ENCODE assay signal across 29 cellular contexts in the genomic region with DNA sequence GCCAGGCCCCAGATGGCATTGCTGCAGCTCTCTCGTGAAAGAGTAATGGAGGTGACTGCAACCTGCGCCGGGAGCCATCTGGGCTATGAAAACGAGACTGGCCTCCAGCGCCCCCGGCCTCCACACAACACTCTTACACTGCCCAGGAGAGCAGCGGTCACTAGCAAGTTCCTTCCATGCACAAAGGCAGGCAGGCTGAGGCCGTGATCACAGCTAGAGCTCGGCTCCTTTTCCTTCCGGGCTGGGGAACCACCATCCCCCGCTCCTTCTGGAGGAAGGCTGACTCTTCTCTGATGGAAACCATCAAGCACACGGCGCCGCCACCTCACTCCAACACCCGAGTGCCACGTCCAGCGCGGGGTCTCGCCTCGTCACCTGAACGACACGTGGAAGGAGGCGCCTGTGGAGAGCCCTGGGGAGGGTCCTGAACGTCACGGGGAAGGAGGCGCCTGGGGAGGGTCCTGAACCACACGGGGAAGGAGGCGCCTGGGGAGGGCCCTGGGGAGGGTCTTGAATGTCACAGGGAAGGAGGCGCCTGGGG.
DNase-seq lines count a peak whose midpoint lies in the region; ATAC-seq, FAIRE-seq and TF ChIP-seq lines count a peak whose summit lies in the region.
"Had no signal": no experiment of that assay in that cellular context is flagged by ENCODE, and none has a peak within 500 bp of the region (broad histone marks: within the 10 kb centered on the region; RNA-seq: fewer than 3 reads in every experiment).

No MANE protein-coding gene starts in this region.

- H3K27me3 Mint-ChIP-seq in activated CD8-positive, alpha-beta T cell treated with anti-CD3 and anti-CD28 coated beads for 36 hours = no peaks in the 10 kb centered on the region
- peaks cover 3% of the 10 kb centered on the region for H3K27me3 Mint-ChIP-seq in nephron progenitor cell (ENCODE audit: low read depth, poor library complexity)
- H3K27me3 Mint-ChIP-seq: stimulated activated naive CD8-positive, alpha-beta T cell treated with anti-CD3 and anti-CD28 coated beads, Interleukin-15, amount 100 ng/mL, for 72 hours had no signal

- no peaks in the 10 kb centered on the region for H3K27me3 ChIP-seq in BLaER1
- no peaks in the 10 kb centered on the region for H3K27me3 ChIP-seq in HAP-1 (ENCODE audit: low read depth)
- H3K27me3 ChIP-seq: BE2C, breast epithelium, right lobe of liver, spleen, uterus had no signal

- H3K9me3 ChIP-seq in BLaER1 = no peaks in the 10 kb centered on the region
- H3K9me3 ChIP-seq in HAP-1 = no peaks in the 10 kb centered on the region
- H3K9me3 ChIP-seq: BE2C, breast epithelium, left ventricle myocardium inferior, right lobe of liver, spleen, uterus had no signal

- peak; percentile 20 for FAIRE-seq in GM12891 (lab: Jason Lieb, UNC)
- FAIRE-seq: GM12892, islet of Langerhans, RCC 7860 had no signal

- H3K9ac ChIP-seq in BLaER1 = peak overlapping the region; percentile 87

- H3K4me1 Mint-ChIP-seq in activated CD8-positive, alpha-beta T cell treated with anti-CD3 and anti-CD28 coated beads for 36 hours (ENCODE audit: low read depth) = peaks cover 39% of the 10 kb centered on the region
- H3K4me1 Mint-ChIP-seq in nephron progenitor cell = peaks cover 48% of the 10 kb centered on the region

- H3K4me1 ChIP-seq in BLaER1 = peaks cover 94% of the 10 kb centered on the region
- H3K4me1 ChIP-seq in HAP-1 = no peaks in the 10 kb centered on the region
- H3K4me1 ChIP-seq: BE2C, breast epithelium, right lobe of liver, uterus had no signal

- no peaks in the 10 kb centered on the region for H4K20me1 ChIP-seq in BLaER1

- no peaks in the 10 kb centered on the region for H3K9me3 Mint-ChIP-seq in activated CD8-positive, alpha-beta T cell treated with anti-CD3 and anti-CD28 coated beads for 36 hours
- H3K9me3 Mint-ChIP-seq in nephron progenitor cell = no peaks in the 10 kb centered on the region
- H3K9me3 Mint-ChIP-seq: activated naive CD4-positive, alpha-beta T cell treated with anti-CD3 and anti-CD28 coated beads for 36 hours; stimulated activated naive CD8-positive, alpha-beta T cell treated with anti-CD3 and anti-CD28 coated beads, Interleukin-15, amount 100 ng/mL, for 72 hours had no signal

- intact Hi-C loops in activated CD8-positive, alpha-beta T cell treated with anti-CD3 and anti-CD28 coated beads for 36 hours (cut with micrococcal nuclease) = no loop called here

- CTCF ChIA-PET in activated CD8-positive, alpha-beta T cell treated with anti-CD3 and anti-CD28 coated beads for 36 hours (lab: Charles Lee) = no interaction called here

- H3K4me3 ChIP-seq in BLaER1 = peak overlapping the region; percentile 62
- H3K4me3 ChIP-seq in HAP-1 = no peak overlapping the region
- H3K4me3 ChIP-seq: breast epithelium, left ventricle myocardium inferior, right lobe of liver, spleen, uterus had no signal

- peaks cover 26% of the 10 kb centered on the region for H3K36me3 Mint-ChIP-seq in activated CD8-positive, alpha-beta T cell treated with anti-CD3 and anti-CD28 coated beads for 36 hours (ENCODE audit: low read depth)
- peaks cover 20% of the 10 kb centered on the region for H3K36me3 Mint-ChIP-seq in nephron progenitor cell (ENCODE audit: low read depth)

- H3K36me3 ChIP-seq in BLaER1 (peaks cover 31% of the 10 kb centered on the region), HAP-1 (replicated peaks) (peaks cover 32% of the 10 kb centered on the region)
- H3K36me3 ChIP-seq: breast epithelium, uterus had no signal

- H3K27ac Mint-ChIP-seq in activated CD8-positive, alpha-beta T cell treated with anti-CD3 and anti-CD28 coated beads for 36 hours = peak overlapping the region; percentile 57
- H3K27ac Mint-ChIP-seq in nephron progenitor cell = peak overlapping the region; percentile 64

- ATAC-seq in activated CD8-positive, alpha-beta T cell treated with anti-CD3 and anti-CD28 coated beads for 36 hours = no peak
- ATAC-seq in GM21786 (IDR thresholded peaks at IDR 0.05; ENCODE audit: unreplicated experiment) (no peak), GM21576 (IDR thresholded peaks at IDR 0.05; ENCODE audit: unreplicated experiment) (no peak)
- ATAC-seq: HCT116; stimulated activated naive CD8-positive, alpha-beta T cell treated with anti-CD3 and anti-CD28 coated beads, Interleukin-15, amount 100 ng/mL, for 72 hours had no signal

- POLR2A ChIA-PET in activated CD8-positive, alpha-beta T cell treated with anti-CD3 and anti-CD28 coated beads for 36 hours (lab: Charles Lee) = interaction anchor here (1.1 to 1.4 kb wide), 2 partner anchors 11 to 40 kb away, joined by 4 read pairs; no protein-coding TSS in a partner anchor

- H3K27ac ChIP-seq in BLaER1 = peak overlapping the region; percentile 99
- H3K27ac ChIP-seq: breast epithelium, left ventricle myocardium inferior, right lobe of liver, uterus had no signal

- H3K4me2 ChIP-seq in BLaER1 = peak overlapping the region; percentile 95

- H3K4me3 Mint-ChIP-seq in activated CD8-positive, alpha-beta T cell treated with anti-CD3 and anti-CD28 coated beads for 36 hours = no peak overlapping the region
- no peak overlapping the region for H3K4me3 Mint-ChIP-seq in nephron progenitor cell
- H3K4me3 Mint-ChIP-seq: activated naive CD4-positive, alpha-beta T cell treated with anti-CD3 and anti-CD28 coated beads for 36 hours had no signal

- no peak for DNase-seq in GM12891 (ENCODE audit: insufficient read length, low spot score)
- no peak for DNase-seq in activated CD8-positive, alpha-beta T cell treated with anti-CD3 and anti-CD28 coated beads for 36 hours
- no peak for DNase-seq in nephron progenitor cell
- DNase-seq in HAP-1 (ENCODE audit: low spot score in 2 of 2) = no peak
- DNase-seq: ACHN; activated CD4-positive, alpha-beta T cell treated with anti-CD3 and anti-CD28 coated beads, Interleukin-2, amount 50 U/mL, for 1 hour; activated CD8-positive, alpha-beta memory T cell treated with anti-CD3 and anti-CD28 coated beads, Interleukin-2, amount 50 U/mL, for 4 hours; activated naive CD4-positive, alpha-beta T cell treated with anti-CD3 and anti-CD28 coated beads for 36 hours; BE2C; left ventricle myocardium inferior; mesenchymal stem cell; NCI-H146; NCI-H2107; right lobe of liver; SHP77 treated with DMSO at 0.1 percent for 48 hours; spleen; stimulated activated CD4-positive, alpha-beta T cell treated with anti-CD3 and anti-CD28 coated beads, Interleukin-2, amount 100 ng/mL, for 24 hours; stimulated activated naive CD8-positive, alpha-beta T cell treated with anti-CD3 and anti-CD28 coated beads, Interleukin-15, amount 100 ng/mL, for 72 hours; SW 1271; T1000; uterus had no signal

- no peak for TF ChIP-seq POLR2A in GM12891 (IDR thresholded peaks at IDR 0.05; ENCODE audit: low read depth, low read length)

- TF ChIP-seq CTCF in activated CD8-positive, alpha-beta T cell treated with anti-CD3 and anti-CD28 coated beads for 36 hours (IDR thresholded peaks at IDR 0.05) = no peak
- no peak for TF ChIP-seq CTCF in nephron progenitor cell (IDR thresholded peaks at IDR 0.05)

- in situ Hi-C loops in HAP-1 (cut with MboI; ENCODE audit: low sequenced_read_pairs) = no loop called here

TF ChIP-seq in GM12891, 5 proteins besides CTCF, POLR2A, EP300 and RAD21:
- TF ChIP-seq POU2F2 (IDR thresholded peaks at IDR 0.05; ENCODE audit: low read depth, low read length) (no peak), POLR2AphosphoS5 (IDR thresholded peaks at IDR 0.05; ENCODE audit: low read depth, low read length) (no peak), SPI1 (IDR thresholded peaks at IDR 0.05; ENCODE audit: low read depth, low read length) (no peak), PAX5 (IDR thresholded peaks at IDR 0.05; ENCODE audit: insufficient read depth, low read length, severe bottlenecking) (no peak), TAF1 (IDR thresholded peaks at IDR 0.05; ENCODE audit: low read depth, low read length) (no peak)
TF ChIP-seq in GM12891: peak in this region for 0.
